In the genomic region with DNA sequence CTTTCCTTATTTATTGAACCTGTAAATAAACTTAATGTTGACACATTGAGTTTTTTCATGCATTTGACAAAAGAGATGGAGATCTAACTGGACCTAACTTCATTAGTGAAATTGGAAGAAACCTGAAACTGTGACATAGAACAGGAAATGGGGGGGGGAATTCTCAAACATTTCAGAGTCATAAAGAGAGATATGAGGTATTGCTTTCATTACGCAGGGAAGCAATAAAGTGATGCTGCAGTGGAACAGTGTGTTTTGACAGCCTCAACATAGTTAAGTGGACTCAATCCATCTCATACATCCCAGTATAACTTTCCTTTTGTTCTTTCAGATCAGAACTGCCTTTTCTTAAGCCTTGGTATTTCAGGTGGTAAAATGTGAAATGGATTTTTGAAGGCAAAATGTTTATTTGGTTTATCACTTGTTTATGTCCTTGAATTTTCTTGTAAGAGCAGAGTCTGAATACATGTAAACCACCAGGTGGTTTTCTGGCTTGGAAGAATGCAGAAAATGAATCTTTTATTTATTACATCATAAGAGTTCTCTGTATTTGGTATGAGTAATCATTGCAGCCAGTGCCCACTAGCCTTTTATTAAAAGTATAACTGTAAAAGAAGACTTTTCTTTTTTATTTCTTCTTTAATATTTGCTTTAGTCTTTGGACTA, we compare ENCODE assay signal across 26 cellular contexts.
DNase-seq lines count a peak whose midpoint lies in the region; ATAC-seq and TF ChIP-seq lines count a peak whose summit lies in the region.
"Had no signal": no experiment of that assay in that cellular context is flagged by ENCODE, and none has a peak within 500 bp of the region (broad histone marks: within the 10 kb centered on the region; RNA-seq: fewer than 3 reads in every experiment).

No MANE protein-coding gene starts in this region.

- H3K9me3 Mint-ChIP-seq in stimulated activated naive CD8-positive, alpha-beta T cell treated with anti-CD3 and anti-CD28 coated beads, Interleukin-15, amount 100 ng/mL, for 72 hours: no peaks in the 10 kb centered on the region
- H3K9me3 Mint-ChIP-seq: activated naive CD4-positive, alpha-beta T cell treated with anti-CD3 and anti-CD28 coated beads, Interleukin-2, amount 50 U/mL, for 24 hours; dendritic cell treated with granulocyte-macrophage colony-stimulating factor and Interleukin-4, amounts not matched to agents 40 ng/mL and 50 ng/mL, for 4 days; mesothelial cell of epicardium; naive thymus-derived CD8-positive, alpha-beta T cell had no signal

- intact Hi-C loops in ascending aorta (cut with DNase I): no loop called here

- DNase-seq in stimulated activated naive CD8-positive, alpha-beta T cell treated with anti-CD3 and anti-CD28 coated beads, Interleukin-15, amount 100 ng/mL, for 72 hours: no peak
- no peak for DNase-seq in stimulated activated naive CD8-positive, alpha-beta T cell treated with anti-CD3 and anti-CD28 coated beads, Interleukin-15, Interleukin-2, amounts not matched to agents 100 U/mL and 50 U/mL, for 24 hours
- DNase-seq in ascending aorta (ENCODE audit: low spot score in 2 of 2): no peak
- DNase-seq in H7: no peak
- DNase-seq: activated CD4-positive, alpha-beta T cell treated with anti-CD3 and anti-CD28 coated beads, Interleukin-2, amount 50 U/mL, for 1 hour; anterior cingulate cortex; BE2C; caudate nucleus; DMS153; hypothalamus; left ventricle myocardium superior; naive thymus-derived CD8-positive, alpha-beta T cell; NCI-H1092 treated with DMSO at 0.1 percent for 48 hours; NCI-H2029 treated with DMSO at 0.1 percent for 48 hours; NCI-H226; occipital lobe; stimulated activated CD4-positive, alpha-beta T cell treated with anti-CD3 and anti-CD28 coated beads, Interleukin-2, amount 100 ng/mL, for 24 hours had no signal

- H3K36me3 ChIP-seq in ascending aorta (no peaks in the 10 kb centered on the region), H7 (replicated peaks; ENCODE audit: control insufficient read depth, insufficient read depth, low read length) (no peaks in the 10 kb centered on the region)
- H3K36me3 ChIP-seq: BE2C, gastroesophageal sphincter had no signal

- peaks cover 39% of the 10 kb centered on the region for H3K27me3 Mint-ChIP-seq in stimulated activated naive CD8-positive, alpha-beta T cell treated with anti-CD3 and anti-CD28 coated beads, Interleukin-15, amount 100 ng/mL, for 72 hours

- no peaks in the 10 kb centered on the region for H3K4me1 ChIP-seq in ascending aorta
- H3K4me1 ChIP-seq: BE2C, gastroesophageal sphincter had no signal

- H3K4me3 Mint-ChIP-seq in stimulated activated naive CD8-positive, alpha-beta T cell treated with anti-CD3 and anti-CD28 coated beads, Interleukin-15, amount 100 ng/mL, for 72 hours: no peak overlapping the region
- H3K4me3 Mint-ChIP-seq: activated naive CD4-positive, alpha-beta T cell treated with anti-CD3 and anti-CD28 coated beads, Interleukin-2, amount 50 U/mL, for 24 hours; dendritic cell treated with granulocyte-macrophage colony-stimulating factor and Interleukin-4, amounts not matched to agents 40 ng/mL and 50 ng/mL, for 4 days; mesothelial cell of epicardium; naive thymus-derived CD8-positive, alpha-beta T cell had no signal

- H3K27ac Mint-ChIP-seq in stimulated activated naive CD8-positive, alpha-beta T cell treated with anti-CD3 and anti-CD28 coated beads, Interleukin-15, amount 100 ng/mL, for 72 hours: no peak overlapping the region
- H3K27ac Mint-ChIP-seq: activated naive CD4-positive, alpha-beta T cell treated with anti-CD3 and anti-CD28 coated beads, Interleukin-2, amount 50 U/mL, for 24 hours; dendritic cell treated with granulocyte-macrophage colony-stimulating factor and Interleukin-4, amounts not matched to agents 40 ng/mL and 50 ng/mL, for 4 days; mesothelial cell of epicardium; naive thymus-derived CD8-positive, alpha-beta T cell had no signal

- H3K27ac ChIP-seq in ascending aorta: no peak overlapping the region
- H3K27ac ChIP-seq: gastroesophageal sphincter, skin epidermis had no signal

- no peaks in the 10 kb centered on the region for H3K4me1 Mint-ChIP-seq in stimulated activated naive CD8-positive, alpha-beta T cell treated with anti-CD3 and anti-CD28 coated beads, Interleukin-15, amount 100 ng/mL, for 72 hours
- H3K4me1 Mint-ChIP-seq: activated naive CD4-positive, alpha-beta T cell treated with anti-CD3 and anti-CD28 coated beads, Interleukin-2, amount 50 U/mL, for 24 hours; mesothelial cell of epicardium; naive thymus-derived CD8-positive, alpha-beta T cell had no signal

- ATAC-seq in stimulated activated naive CD8-positive, alpha-beta T cell treated with anti-CD3 and anti-CD28 coated beads, Interleukin-15, amount 100 ng/mL, for 72 hours: peak; percentile 76
- ATAC-seq in stimulated activated naive CD8-positive, alpha-beta T cell treated with anti-CD3 and anti-CD28 coated beads, Interleukin-15, Interleukin-2, amounts not matched to agents 100 U/mL and 50 U/mL, for 24 hours: no peak
- ATAC-seq in GM21360 (IDR thresholded peaks at IDR 0.05; ENCODE audit: unreplicated experiment) (peak; percentile 51), HG03442 (IDR thresholded peaks at IDR 0.05; ENCODE audit: unreplicated experiment) (peak; percentile 41), HG02588 (IDR thresholded peaks at IDR 0.05; ENCODE audit: unreplicated experiment) (no peak), GM21515 (IDR thresholded peaks at IDR 0.05; ENCODE audit: unreplicated experiment) (no peak)
- ATAC-seq: gastroesophageal sphincter; left ventricle myocardium superior; naive thymus-derived CD8-positive, alpha-beta T cell had no signal

- H3K9me3 ChIP-seq in ascending aorta: no peaks in the 10 kb centered on the region
- H3K9me3 ChIP-seq: BE2C, gastroesophageal sphincter had no signal

- no peak for TF ChIP-seq CTCF in ascending aorta (IDR thresholded peaks at IDR 0.05)

- no peaks in the 10 kb centered on the region for H3K27me3 ChIP-seq in ascending aorta
- no peaks in the 10 kb centered on the region for H3K27me3 ChIP-seq in H7 (ENCODE audit: control insufficient read depth, insufficient read depth, low read length)
- H3K27me3 ChIP-seq: BE2C had no signal

- H3K4me3 ChIP-seq in ascending aorta: no peak overlapping the region
- H3K4me3 ChIP-seq in H7 (ENCODE audit: insufficient read depth, low read depth, low read length): no peak overlapping the region
- H3K4me3 ChIP-seq: gastroesophageal sphincter, skin epidermis had no signal

Comparison
In these comparisons a context has a peak if more than half of its experiments do, and no peak if none do; other contexts are left out.
1. ATAC-seq: peak in stimulated activated naive CD8-positive, alpha-beta T cell treated with anti-CD3 and anti-CD28 coated beads, Interleukin-15, amount 100 ng/mL, for 72 hours (single experiment), GM21360 (single experiment) and HG03442 (single experiment); none in stimulated activated naive CD8-positive, alpha-beta T cell treated with anti-CD3 and anti-CD28 coated beads, Interleukin-15, Interleukin-2, amounts not matched to agents 100 U/mL and 50 U/mL, for 24 hours (single experiment), HG02588 (single experiment) and GM21515 (single experiment).